In the genomic region with DNA sequence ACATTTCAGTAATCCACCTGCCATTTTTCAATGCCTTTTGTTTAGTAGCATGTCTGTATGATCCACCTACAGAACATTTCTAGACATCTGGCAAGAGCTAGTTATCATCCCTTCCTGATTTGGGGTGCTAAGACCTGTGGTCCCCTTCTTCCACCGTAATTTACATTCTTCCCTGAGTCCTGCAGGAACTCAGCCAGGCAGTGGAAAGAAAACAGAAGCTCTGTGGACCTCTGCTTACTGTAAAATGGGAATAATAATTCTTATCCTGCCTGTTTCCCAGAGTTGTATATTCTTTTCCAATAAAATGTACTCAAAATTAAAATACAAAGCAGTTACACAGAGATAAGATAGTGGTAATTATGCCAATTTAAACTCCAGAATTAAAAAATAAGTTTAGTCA, we compare ENCODE assay signal across 31 cellular contexts.
"Had no signal": no experiment of that assay in that cellular context is flagged by ENCODE, and none has a peak within 500 bp of the region (broad histone marks: within the 10 kb centered on the region; RNA-seq: fewer than 3 reads in every experiment).

No MANE protein-coding gene starts in this region.

- H3K27me3 ChIP-seq: cardiac muscle cell, Peyer's patch, SJSA1 had no signal

- H3K9me3 ChIP-seq: Peyer's patch, SJSA1, SK-N-SH had no signal

- H3K36me3 Mint-ChIP-seq: activated CD4-positive, alpha-beta memory T cell treated with anti-CD3 and anti-CD28 coated beads for 36 hours; activated CD8-positive, alpha-beta memory T cell treated with anti-CD3 and anti-CD28 coated beads, Interleukin-2, amount 10 ng/mL, durations not matched to agents 7 days and 5 days; activated naive CD4-positive, alpha-beta T cell treated with anti-CD3 and anti-CD28 coated beads, Interleukin-2, amount 10 ng/mL, durations not matched to agents 7 days and 5 days had no signal

- H3K4me3 Mint-ChIP-seq: activated B cell treated with CpG ODN at 0.5 μM for 24 hours; activated CD4-positive, alpha-beta memory T cell treated with anti-CD3 and anti-CD28 coated beads for 36 hours; activated CD8-positive, alpha-beta memory T cell treated with anti-CD3 and anti-CD28 coated beads, Interleukin-2, amount 10 ng/mL, durations not matched to agents 7 days and 5 days; activated naive CD4-positive, alpha-beta T cell treated with anti-CD3 and anti-CD28 coated beads, Interleukin-2, amount 10 ng/mL, durations not matched to agents 7 days and 5 days; activated naive CD8-positive, alpha-beta T cell; activated naive CD8-positive, alpha-beta T cell treated with anti-CD3 and anti-CD28 coated beads, Interleukin-2, amount 50 U/mL, for 24 hours; central memory CD8-positive, alpha-beta T cell; T-helper 1 cell treated with Interleukin-12 subunit alpha and Interleukin-12 subunit beta and Interleukin-4 antibody, amounts not matched to agents 30 μg/mL and 1 μg/mL, for 36 hours; T-helper 2 cell treated with Interferon-gamma antibody and Interleukin-4, amounts not matched to agents 5 μg/mL and 100 μg/mL, for 36 hours had no signal

- ATAC-seq: activated CD8-positive, alpha-beta memory T cell treated with anti-CD3 and anti-CD28 coated beads, Interleukin-2, amount 10 ng/mL, durations not matched to agents 7 days and 5 days; activated naive CD8-positive, alpha-beta T cell treated with anti-CD3 and anti-CD28 coated beads, Interleukin-2, amount 50 U/mL, for 24 hours had no signal

- H3K4me1 Mint-ChIP-seq: activated B cell treated with CpG ODN at 0.5 μM for 24 hours; activated CD8-positive, alpha-beta memory T cell treated with anti-CD3 and anti-CD28 coated beads, Interleukin-2, amount 10 ng/mL, durations not matched to agents 7 days and 5 days; activated naive CD4-positive, alpha-beta T cell treated with anti-CD3 and anti-CD28 coated beads, Interleukin-2, amount 10 ng/mL, durations not matched to agents 7 days and 5 days; activated naive CD8-positive, alpha-beta T cell treated with anti-CD3 and anti-CD28 coated beads, Interleukin-2, amount 50 U/mL, for 24 hours had no signal

- H3K9ac ChIP-seq: SK-N-SH had no signal

- H3K27me3 Mint-ChIP-seq: activated CD4-positive, alpha-beta memory T cell treated with anti-CD3 and anti-CD28 coated beads for 36 hours; activated naive CD8-positive, alpha-beta T cell treated with anti-CD3 and anti-CD28 coated beads, Interleukin-2, amount 50 U/mL, for 24 hours; central memory CD8-positive, alpha-beta T cell had no signal

- DNase-seq: activated B cell treated with CpG ODN at 0.5 μM for 24 hours; activated CD4-positive, alpha-beta memory T cell treated with anti-CD3 and anti-CD28 coated beads for 36 hours; activated CD4-positive, alpha-beta T cell treated with anti-CD3 and anti-CD28 coated beads for 4 hours; activated CD4-positive, alpha-beta T cell treated with anti-CD3 and anti-CD28 coated beads, Interleukin-2, amount 50 U/mL, for 1 hour; activated CD4-positive, CD25-positive, alpha-beta regulatory T cell treated with anti-CD3 and anti-CD28 coated beads, Interleukin-2, amount 50 U/mL, for 72 hours; activated CD8-positive, alpha-beta memory T cell treated with anti-CD3 and anti-CD28 coated beads for 24 hours; activated CD8-positive, alpha-beta memory T cell treated with anti-CD3 and anti-CD28 coated beads, Interleukin-2, amount 10 ng/mL, durations not matched to agents 7 days and 5 days; activated CD8-positive, alpha-beta memory T cell treated with anti-CD3 and anti-CD28 coated beads, Interleukin-2, amount 50 U/mL, for 48 hours; activated effector memory CD4-positive, alpha-beta T cell treated with Interleukin-2 at 50 U/mL for 16 hours; activated naive CD4-positive, alpha-beta T cell treated with anti-CD3 and anti-CD28 coated beads, Interleukin-2, amount 10 ng/mL, durations not matched to agents 7 days and 5 days; activated naive CD8-positive, alpha-beta T cell treated with anti-CD3 and anti-CD28 coated beads, Interleukin-2, amount 50 U/mL, for 24 hours; activated T-cell treated with anti-CD3 and anti-CD28 coated beads, Interleukin-2, amount 50 U/mL, for 48 hours; aorta; NCI-H1105; NCI-H1417 treated with DMSO at 0.1 percent for 48 hours; NCI-H187 treated with DMSO at 0.1 percent for 48 hours; NCI-H2171 treated with DMSO at 0.1 percent for 48 hours; NCI-H2227 treated with DMSO at 0.1 percent for 48 hours; NCI-H446; NCI-H510A treated with DMSO at 0.1 percent for 48 hours; RPMI8226; SHP77 treated with DMSO at 0.1 percent for 48 hours; SK-N-SH had no signal

- H3K27ac Mint-ChIP-seq: activated B cell treated with CpG ODN at 0.5 μM for 24 hours; activated CD4-positive, alpha-beta memory T cell treated with anti-CD3 and anti-CD28 coated beads for 36 hours; activated CD8-positive, alpha-beta memory T cell treated with anti-CD3 and anti-CD28 coated beads, Interleukin-2, amount 10 ng/mL, durations not matched to agents 7 days and 5 days; activated naive CD4-positive, alpha-beta T cell treated with anti-CD3 and anti-CD28 coated beads, Interleukin-2, amount 10 ng/mL, durations not matched to agents 7 days and 5 days; activated naive CD8-positive, alpha-beta T cell; activated naive CD8-positive, alpha-beta T cell treated with anti-CD3 and anti-CD28 coated beads, Interleukin-2, amount 50 U/mL, for 24 hours; T-helper 1 cell treated with Interleukin-12 subunit alpha and Interleukin-12 subunit beta and Interleukin-4 antibody, amounts not matched to agents 30 μg/mL and 1 μg/mL, for 36 hours; T-helper 2 cell treated with Interferon-gamma antibody and Interleukin-4, amounts not matched to agents 5 μg/mL and 100 μg/mL, for 36 hours had no signal

- H3K4me3 ChIP-seq: cardiac muscle cell, Peyer's patch, SJSA1 had no signal

- H3K9me3 Mint-ChIP-seq: activated B cell treated with CpG ODN at 0.5 μM for 24 hours; activated CD4-positive, alpha-beta memory T cell treated with anti-CD3 and anti-CD28 coated beads for 36 hours; activated naive CD4-positive, alpha-beta T cell treated with anti-CD3 and anti-CD28 coated beads, Interleukin-2, amount 10 ng/mL, durations not matched to agents 7 days and 5 days; activated naive CD8-positive, alpha-beta T cell treated with anti-CD3 and anti-CD28 coated beads, Interleukin-2, amount 50 U/mL, for 24 hours; central memory CD8-positive, alpha-beta T cell; T-helper 1 cell treated with Interleukin-12 subunit alpha and Interleukin-12 subunit beta and Interleukin-4 antibody, amounts not matched to agents 30 μg/mL and 1 μg/mL, for 36 hours; T-helper 2 cell treated with Interferon-gamma antibody and Interleukin-4, amounts not matched to agents 5 μg/mL and 100 μg/mL, for 36 hours had no signal

- H3K4me2 ChIP-seq: SK-N-SH had no signal

- H3K36me3 ChIP-seq: cardiac muscle cell had no signal

- FAIRE-seq: TTC549 had no signal

- H3K27ac ChIP-seq: cardiac muscle cell, Peyer's patch, SJSA1 had no signal
